21 cellular contexts compared by ENCODE assay signal in genomic region chr20:35690265-35690664, GRCh38. TPM values are rescaled to one million over a fixed set of nuclear protein-coding genes. Genes with fewer than 3 reads are reported as not detected.
DNase-seq lines count a peak whose midpoint lies in the region; ATAC-seq and TF ChIP-seq lines count a peak whose summit lies in the region.
"Had no signal": no experiment of that assay in that cellular context is flagged by ENCODE, and none has a peak within 500 bp of the region (broad histone marks: within the 10 kb centered on the region; RNA-seq: fewer than 3 reads in every experiment).

No MANE protein-coding gene starts in this region.

- no peak for TF ChIP-seq EP300 in sigmoid colon (IDR thresholded peaks at IDR 0.05)

- DNase-seq in activated naive CD4-positive, alpha-beta T cell treated with anti-CD3 and anti-CD28 coated beads, Interleukin-2, amount 10 ng/mL, durations not matched to agents 7 days and 5 days: no peak
- no peak for DNase-seq in activated naive CD4-positive, alpha-beta T cell treated with anti-CD3 and anti-CD28 coated beads, Interleukin-2, amount 50 U/mL, for 72 hours (ENCODE audit: low spot score in 2 of 2)
- DNase-seq in left lobe of liver (ENCODE audit: low spot score) (peak; percentile 60), sigmoid colon (peak; percentile 5), T-helper 1 cell (no peak), GM10248 (ENCODE audit: extremely low spot score) (no peak)
- DNase-seq in activated CD4-positive, alpha-beta T cell treated with anti-CD3 and anti-CD28 coated beads, Interleukin-2, amount 50 U/mL, for 4 hours: no peak
- DNase-seq: CD4-positive, CD25-positive, alpha-beta regulatory T cell; DMS153; DND-41; H9; KG1; MG63; NCI-H2029; NCI-H446 treated with DMSO at 0.1 percent for 48 hours; NCI-H526 treated with DMSO at 0.1 percent for 48 hours; PC-9; Right ventricle myocardium superior had no signal

- no peak overlapping the region for H3K4me3 Mint-ChIP-seq in activated naive CD4-positive, alpha-beta T cell treated with anti-CD3 and anti-CD28 coated beads, Interleukin-2, amount 10 ng/mL, durations not matched to agents 7 days and 5 days
- H3K4me3 Mint-ChIP-seq: CD4-positive, CD25-positive, alpha-beta regulatory T cell; GM23338; H9 had no signal

- CTCF ChIA-PET in activated naive CD4-positive, alpha-beta T cell treated with anti-CD3 and anti-CD28 coated beads, Interleukin-2, amount 10 ng/mL, durations not matched to agents 7 days and 5 days (lab: Charles Lee): interaction anchor here (1.1 kb wide), 1 partner anchor 89 kb away, joined by 3 read pairs; no protein-coding TSS in a partner anchor
- CTCF ChIA-PET in GM10248 (lab: Yijun Ruan, JAX): interaction anchor here (0.8 kb wide), 1 partner anchor 9 kb away, joined by 3 read pairs; the partner anchor contains the start of genes NFS1 and ROMO1

- peaks cover 32% of the 10 kb centered on the region for H3K36me3 Mint-ChIP-seq in activated naive CD4-positive, alpha-beta T cell treated with anti-CD3 and anti-CD28 coated beads, Interleukin-2, amount 10 ng/mL, durations not matched to agents 7 days and 5 days
- peaks cover 9 to 14% of the 10 kb centered on the region in 2 donors for H3K36me3 Mint-ChIP-seq in activated naive CD4-positive, alpha-beta T cell treated with anti-CD3 and anti-CD28 coated beads, Interleukin-2, amount 50 U/mL, for 72 hours

- ATAC-seq in activated naive CD4-positive, alpha-beta T cell treated with anti-CD3 and anti-CD28 coated beads, Interleukin-2, amount 50 U/mL, for 72 hours: no peak
- peak; percentile 98 for ATAC-seq in left lobe of liver
- ATAC-seq: GM23338 had no signal

- POLR2A ChIA-PET in GM10248 (lab: Yijun Ruan, JAX): no interaction called here

- H3K9me3 Mint-ChIP-seq in activated naive CD4-positive, alpha-beta T cell treated with anti-CD3 and anti-CD28 coated beads, Interleukin-2, amount 10 ng/mL, durations not matched to agents 7 days and 5 days: peaks cover 2% of the 10 kb centered on the region
- no peaks in the 10 kb centered on the region for H3K9me3 Mint-ChIP-seq in activated naive CD4-positive, alpha-beta T cell treated with anti-CD3 and anti-CD28 coated beads, Interleukin-2, amount 50 U/mL, for 72 hours
- H3K9me3 Mint-ChIP-seq: CD4-positive, CD25-positive, alpha-beta regulatory T cell had no signal

- H3K36me3 ChIP-seq in sigmoid colon: peaks cover 10 to 84% (median 31%) of the 10 kb centered on the region in 4 donors

- H3K27me3 Mint-ChIP-seq in activated naive CD4-positive, alpha-beta T cell treated with anti-CD3 and anti-CD28 coated beads, Interleukin-2, amount 10 ng/mL, durations not matched to agents 7 days and 5 days: no peaks in the 10 kb centered on the region
- H3K27me3 Mint-ChIP-seq: CD4-positive, CD25-positive, alpha-beta regulatory T cell had no signal

- TF ChIP-seq CTCF in sigmoid colon (IDR thresholded peaks at IDR 0.05) (no peak), GM10248 (IDR thresholded peaks at IDR 0.05; ENCODE audit: control extremely low read depth, extremely low read depth, low read depth, missing control alignments) (no peak)

- no peak overlapping the region for H3K27ac ChIP-seq in sigmoid colon
- H3K27ac ChIP-seq: BLaER1, PC-9, SJSA1 had no signal

- no peaks in the 10 kb centered on the region for H3K4me1 Mint-ChIP-seq in activated naive CD4-positive, alpha-beta T cell treated with anti-CD3 and anti-CD28 coated beads, Interleukin-2, amount 10 ng/mL, durations not matched to agents 7 days and 5 days
- H3K4me1 Mint-ChIP-seq: GM23338, H9 had no signal

- no peaks in the 10 kb centered on the region for H3K4me1 ChIP-seq in sigmoid colon
- H3K4me1 ChIP-seq: SJSA1 had no signal

- no peaks in the 10 kb centered on the region for H3K9me3 ChIP-seq in sigmoid colon
- H3K9me3 ChIP-seq: SJSA1 had no signal

- no peak overlapping the region for H3K4me3 ChIP-seq in sigmoid colon
- H3K4me3 ChIP-seq: BLaER1, GM23338, MG63, PC-9, SJSA1 had no signal

- TF ChIP-seq POLR2A in sigmoid colon (IDR thresholded peaks at IDR 0.05): no peak

- peak overlapping the region; percentile 39 for H3K27ac Mint-ChIP-seq in activated naive CD4-positive, alpha-beta T cell treated with anti-CD3 and anti-CD28 coated beads, Interleukin-2, amount 10 ng/mL, durations not matched to agents 7 days and 5 days
- H3K27ac Mint-ChIP-seq in activated naive CD4-positive, alpha-beta T cell treated with anti-CD3 and anti-CD28 coated beads, Interleukin-2, amount 50 U/mL, for 72 hours: peak overlapping the region in 1 of 2 donors; percentile 71
- H3K27ac Mint-ChIP-seq: CD4-positive, CD25-positive, alpha-beta regulatory T cell; GM23338; H9 had no signal

- intact Hi-C loops in sigmoid colon (cut with DNase I): loop anchor here (10.0 kb wide), 1 partner anchor 225 kb away; no protein-coding TSS in a partner anchor

- WGBS in sigmoid colon, 2 donors: 94% methylated on average over 4 of the region's 4 CpGs

- H3K27me3 ChIP-seq in sigmoid colon: no peaks in the 10 kb centered on the region
- H3K27me3 ChIP-seq: BLaER1, MG63, SJSA1 had no signal

RNA-seq across cellular contexts. Expression of gene NFS1, which starts 8.9 kb away (rescaled TPM):
- 10 to 100 TPM; 48.5 to 50.1 TPM for total RNA-seq in activated naive CD4-positive, alpha-beta T cell treated with anti-CD3 and anti-CD28 coated beads, Interleukin-2, amount 50 U/mL, for 72 hours
- total RNA-seq in left lobe of liver (60.9 TPM), sigmoid colon (10 to 100 TPM; 25.2 to 39.2 (median 32.3) TPM)
- 10 to 100 TPM; 19.0 to 29.8 (median 19.2) TPM for polyA plus RNA-seq in sigmoid colon

RNA-seq across cellular contexts. Expression of gene ROMO1, which starts 8.9 kb away (rescaled TPM):
- 100 to 1,000 TPM; 111 to 120 TPM for total RNA-seq in activated naive CD4-positive, alpha-beta T cell treated with anti-CD3 and anti-CD28 coated beads, Interleukin-2, amount 50 U/mL, for 72 hours
- total RNA-seq in left lobe of liver: 103 TPM
- total RNA-seq in sigmoid colon: 100 to 1,000 TPM; 206 to 512 (median 398) TPM
- 100 to 1,000 TPM; 332 to 621 (median 592) TPM for polyA plus RNA-seq in sigmoid colon

RNA-seq across cellular contexts. Expression of gene CPNE1, which starts 25.6 kb away (rescaled TPM):
- 100 to 1,000 TPM; 332 to 352 TPM for total RNA-seq in activated naive CD4-positive, alpha-beta T cell treated with anti-CD3 and anti-CD28 coated beads, Interleukin-2, amount 50 U/mL, for 72 hours
- total RNA-seq in left lobe of liver (42.3 TPM), sigmoid colon (100 to 1,000 TPM in 2 of 4 donors, 10 to 100 TPM in 2; 56.5 to 156 (median 90.1) TPM)
- 100 to 1,000 TPM in 1 of 3 donors, 10 to 100 TPM in 2; 71.5 to 118 (median 76.8) TPM for polyA plus RNA-seq in sigmoid colon

RNA-seq across cellular contexts. Expression of gene RBM12, which starts 25.6 kb away (rescaled TPM):
- 100 to 1,000 TPM; 110 to 116 TPM for total RNA-seq in activated naive CD4-positive, alpha-beta T cell treated with anti-CD3 and anti-CD28 coated beads, Interleukin-2, amount 50 U/mL, for 72 hours
- total RNA-seq in left lobe of liver: 19.3 TPM
- total RNA-seq in sigmoid colon: 10 to 100 TPM; 24.6 to 26.4 (median 25.7) TPM
- polyA plus RNA-seq in sigmoid colon: 10 to 100 TPM; 10.2 to 23.1 (median 12.0) TPM

RNA-seq across cellular contexts. Expression of gene RBM39, which starts 51.8 kb away (rescaled TPM):
- total RNA-seq in activated naive CD4-positive, alpha-beta T cell treated with anti-CD3 and anti-CD28 coated beads, Interleukin-2, amount 50 U/mL, for 72 hours: 100 to 1,000 TPM; 343 to 380 TPM
- total RNA-seq in left lobe of liver: 102 TPM
- 100 to 1,000 TPM; 281 to 408 (median 296) TPM for total RNA-seq in sigmoid colon
- 100 to 1,000 TPM in 1 of 3 donors, 10 to 100 TPM in 2; 68.2 to 166 (median 94.9) TPM for polyA plus RNA-seq in sigmoid colon

Comparison
In these comparisons a context has a peak if more than half of its experiments do, and no peak if none do; other contexts are left out.
1. DNase-seq: peak in left lobe of liver (single experiment) and sigmoid colon (single experiment); none in activated naive CD4-positive, alpha-beta T cell treated with anti-CD3 and anti-CD28 coated beads, Interleukin-2, amount 10 ng/mL, durations not matched to agents 7 days and 5 days (single experiment), activated naive CD4-positive, alpha-beta T cell treated with anti-CD3 and anti-CD28 coated beads, Interleukin-2, amount 50 U/mL, for 72 hours (0 of 2), T-helper 1 cell (0 of 5), GM10248 (single experiment) and activated CD4-positive, alpha-beta T cell treated with anti-CD3 and anti-CD28 coated beads, Interleukin-2, amount 50 U/mL, for 4 hours (0 of 2).